Comparison of ENCODE assay signal across 32 cellular contexts in genomic region chr3:57934373-57934772, GRCh38.
"Had no signal": no experiment of that assay in that cellular context is flagged by ENCODE, and none has a peak within 500 bp of the region (broad histone marks: within the 10 kb centered on the region; RNA-seq: fewer than 3 reads in every experiment).

No MANE protein-coding gene starts in this region.

- H3K4me1 ChIP-seq: adrenal gland, ascending aorta, body of pancreas, breast epithelium had no signal

- H3K27ac ChIP-seq: adrenal gland, body of pancreas, brain microvascular endothelial cell, breast epithelium, cardiac muscle cell had no signal

- H3K36me3 ChIP-seq: adrenal gland, brain microvascular endothelial cell, breast epithelium, cardiac muscle cell had no signal

- H3K9me3 ChIP-seq: adrenal gland, ascending aorta, body of pancreas, breast epithelium had no signal

- H3K4me3 ChIP-seq: adrenal gland, ascending aorta, body of pancreas, breast epithelium, cardiac muscle cell had no signal

- ATAC-seq: activated naive CD4-positive, alpha-beta T cell treated with anti-CD3 and anti-CD28 coated beads, Interleukin-2, amount 50 U/mL, for 72 hours; activated naive CD8-positive, alpha-beta T cell treated with anti-CD3 and anti-CD28 coated beads, Interleukin-2, amount 50 U/mL, for 24 hours; activated T-cell treated with anti-CD3 and anti-CD28 coated beads, Interleukin-2, amount 50 U/mL, for 4 hours; activated T-cell treated with anti-CD3 and anti-CD28 coated beads, Interleukin-2, amount 50 U/mL, for 72 hours; activated T-helper 17 cell treated with anti-CD3 and anti-CD28 coated beads, Interleukin-2, amount 50 U/mL, for 72 hours; body of pancreas had no signal

- H3K27me3 ChIP-seq: adrenal gland, ascending aorta, body of pancreas, brain microvascular endothelial cell, breast epithelium, cardiac muscle cell had no signal

- DNase-seq: activated effector memory CD4-positive, alpha-beta T cell treated with anti-CD3 and anti-CD28 coated beads, Interleukin-2, amount 50 U/mL, for 16 hours; activated effector memory CD4-positive, alpha-beta T cell treated with Interleukin-2 at 50 U/mL for 16 hours; activated gamma-delta T cell; activated gamma-delta T cell treated with Interleukin-2 at 50 U/mL for 16 hours; activated naive CD4-positive, alpha-beta T cell; activated naive CD4-positive, alpha-beta T cell treated with anti-CD3 and anti-CD28 coated beads for 36 hours; activated naive CD4-positive, alpha-beta T cell treated with anti-CD3 and anti-CD28 coated beads, Interleukin-2, amount 10 ng/mL, durations not matched to agents 7 days and 5 days; activated naive CD4-positive, alpha-beta T cell treated with anti-CD3 and anti-CD28 coated beads, Interleukin-2, amount 50 U/mL, for 16 hours; activated naive CD4-positive, alpha-beta T cell treated with Interleukin-2 at 50 U/mL for 16 hours; activated naive CD8-positive, alpha-beta T cell treated with anti-CD3 and anti-CD28 coated beads for 36 hours; activated naive CD8-positive, alpha-beta T cell treated with anti-CD3 and anti-CD28 coated beads, Interleukin-2, amount 10 ng/mL, durations not matched to agents 7 days and 5 days; activated naive CD8-positive, alpha-beta T cell treated with anti-CD3 and anti-CD28 coated beads, Interleukin-2, amount 50 U/mL, for 24 hours; activated T-cell treated with anti-CD3 and anti-CD28 coated beads, Interleukin-2, amount 50 U/mL, for 1 hour; activated T-cell treated with anti-CD3 and anti-CD28 coated beads, Interleukin-2, amount 50 U/mL, for 24 hours; activated T-cell treated with anti-CD3 and anti-CD28 coated beads, Interleukin-2, amount 50 U/mL, for 4 hours; activated T-cell treated with anti-CD3 and anti-CD28 coated beads, Interleukin-2, amount 50 U/mL, for 48 hours; activated T-cell treated with anti-CD3 and anti-CD28 coated beads, Interleukin-2, amount 50 U/mL, for 72 hours; adrenal gland; amniotic stem cell; amygdala; anterior cingulate cortex; aorta; body of pancreas; brain microvascular endothelial cell; caudate nucleus; central memory CD4-positive, alpha-beta T cell; cerebellar nuclear complex had no signal
